ENCODE assay signal across 14 cellular contexts in genomic region chr10:90420637-90421318, GRCh38.
DNase-seq lines count a peak whose midpoint lies in the region; ATAC-seq and TF ChIP-seq lines count a peak whose summit lies in the region.
"Had no signal": no experiment of that assay in that cellular context is flagged by ENCODE, and none has a peak within 500 bp of the region (broad histone marks: within the 10 kb centered on the region; RNA-seq: fewer than 3 reads in every experiment).

No MANE protein-coding gene starts in this region.

- WGBS in ovary, 3 donors, result 77 to 91% (median 80%) methylated on average over 1 of the region's 1 CpG

- TF ChIP-seq CTCF in ovary (IDR thresholded peaks at IDR 0.05) (no peak), natural killer cell (IDR thresholded peaks at IDR 0.05) (no peak)

- peak; percentile 88 for ATAC-seq in GM18502 (IDR thresholded peaks at IDR 0.05; ENCODE audit: poor library complexity, unreplicated experiment)
- peak; percentile 92 for ATAC-seq in GM21390 (IDR thresholded peaks at IDR 0.05; ENCODE audit: unreplicated experiment)
- peak; percentile 81 for ATAC-seq in HG02885 (IDR thresholded peaks at IDR 0.05; ENCODE audit: poor library complexity, unreplicated experiment)
- peak; percentile 71 for ATAC-seq in HG03469 (IDR thresholded peaks at IDR 0.05; ENCODE audit: unreplicated experiment)
- ATAC-seq in natural killer cell, result no peak

- H3K4me3 Mint-ChIP-seq in natural killer cell, result no peak overlapping the region
- H3K4me3 Mint-ChIP-seq: activated T-cell treated with anti-CD3 and anti-CD28 coated beads, Interleukin-2, amount 50 U/mL, for 24 hours; stimulated activated naive CD8-positive, alpha-beta T cell treated with anti-CD3 and anti-CD28 coated beads, Interleukin-15, Interleukin-2, amounts not matched to agents 100 ng/mL and 50 ng/mL, for 24 hours had no signal

- H3K27me3 Mint-ChIP-seq in natural killer cell (ENCODE audit: low read depth in 2 of 2), result no peaks in the 10 kb centered on the region
- H3K27me3 Mint-ChIP-seq: activated T-cell treated with anti-CD3 and anti-CD28 coated beads, Interleukin-2, amount 50 U/mL, for 24 hours; stimulated activated naive CD8-positive, alpha-beta T cell treated with anti-CD3 and anti-CD28 coated beads, Interleukin-15, Interleukin-2, amounts not matched to agents 100 ng/mL and 50 ng/mL, for 24 hours had no signal

- intact Hi-C loops in ovary (cut with DNase I), result no loop called here
- intact Hi-C loops in natural killer cell (cut with micrococcal nuclease), result no loop called here

- no peaks in the 10 kb centered on the region for H3K27me3 ChIP-seq in ovary

- H3K36me3 ChIP-seq in ovary, result no peaks in the 10 kb centered on the region

- no peak overlapping the region for H3K27ac ChIP-seq in ovary

- no peaks in the 10 kb centered on the region for H3K4me1 Mint-ChIP-seq in natural killer cell

- TF ChIP-seq POLR2A in ovary (IDR thresholded peaks at IDR 0.05), result no peak

- no peaks in the 10 kb centered on the region for H3K9me3 ChIP-seq in ovary

- no peak for TF ChIP-seq EP300 in ovary (IDR thresholded peaks at IDR 0.05)

- H3K4me3 ChIP-seq in ovary, result no peak overlapping the region

- no peak overlapping the region for H3K27ac Mint-ChIP-seq in natural killer cell
- H3K27ac Mint-ChIP-seq: activated T-cell treated with anti-CD3 and anti-CD28 coated beads, Interleukin-2, amount 50 U/mL, for 24 hours; stimulated activated naive CD8-positive, alpha-beta T cell treated with anti-CD3 and anti-CD28 coated beads, Interleukin-15, Interleukin-2, amounts not matched to agents 100 ng/mL and 50 ng/mL, for 24 hours had no signal

- no peaks in the 10 kb centered on the region for H3K36me3 Mint-ChIP-seq in natural killer cell

- peaks cover 0 to 12% of the 10 kb centered on the region in 2 donors for H3K9me3 Mint-ChIP-seq in natural killer cell

- no peaks in the 10 kb centered on the region for H3K4me1 ChIP-seq in ovary (ENCODE audit: insufficient read depth)

- DNase-seq in ovary (no peak), AG20443 (ENCODE audit: low spot score) (no peak), AG08395 (ENCODE audit: low spot score) (no peak), natural killer cell (no peak)
- DNase-seq: activated CD4-positive, CD25-positive, alpha-beta regulatory T cell; activated T-cell treated with anti-CD3 and anti-CD28 coated beads, Interleukin-2, amount 50 U/mL, for 24 hours; islet precursor cell; NCI-H2171 treated with DMSO at 0.1 percent for 48 hours; stimulated activated CD4-positive, alpha-beta T cell treated with anti-CD3 and anti-CD28 coated beads, Interleukin-2, amount 100 ng/mL, for 48 hours had no signal

Comparison
In these comparisons a context has a peak if more than half of its experiments do, and no peak if none do; other contexts are left out.
1. ATAC-seq: peak in GM18502 (single experiment), GM21390 (single experiment), HG02885 (single experiment) and HG03469 (single experiment); none in natural killer cell (0 of 3).